Comparison of ENCODE assay signal across 2 cellular contexts in genomic region chr7:37410305-37411209, GRCh38.
TF ChIP-seq lines count a peak whose summit lies in the region.

No MANE protein-coding gene starts in this region.

TF ChIP-seq in liver, 16 proteins besides CTCF, POLR2A, EP300 and RAD21:
- TF ChIP-seq MAX (IDR thresholded peaks at IDR 0.05) (peak; percentile 20), EGR1 (IDR thresholded peaks at IDR 0.05; ENCODE audit: low read depth in 2 of 2) (no peak)

TF ChIP-seq in HepG2, 621 proteins besides CTCF, POLR2A, EP300 and RAD21:
- TF ChIP-seq LCORL (IDR thresholded peaks at IDR 0.05) (no peak), LCORL (CRISPR knock-in tag; IDR thresholded peaks at IDR 0.05) (no peak), ZNF296 (CRISPR knock-in tag; conservative IDR thresholded peaks at IDR 0.05) (no peak), ZFY (CRISPR knock-in tag; IDR thresholded peaks at IDR 0.05) (no peak), CBFB (CRISPR knock-in tag; IDR thresholded peaks at IDR 0.05) (no peak), SUZ12 (IDR thresholded peaks at IDR 0.05; ENCODE audit: low read depth, low read length) (no peak), ARNT2 (CRISPR knock-in tag; IDR thresholded peaks at IDR 0.05; ENCODE audit: low read depth) (no peak)
